In genomic region chr1:179955318-179955638, GRCh38 we compare ENCODE assay signal across 8 cellular contexts. TPM values are rescaled to one million over a fixed set of nuclear protein-coding genes. Genes with fewer than 3 reads are reported as not detected.
A peak's percentile ranks its signal among the peaks of the same experiment; 100 is the strongest.
DNase-seq lines count a peak whose midpoint lies in the region; ATAC-seq and TF ChIP-seq lines count a peak whose summit lies in the region.

No MANE protein-coding gene starts in this region.

- peak overlapping the region; percentile 83 to 89 (median 84) for H3K4me3 Mint-ChIP-seq in T-cell

- H3K36me3 Mint-ChIP-seq in T-cell: no peaks in the 10 kb centered on the region

- H3K9me3 ChIP-seq in DOHH2 (ENCODE audit: control insufficient read depth, insufficient read depth, low read length) (no peaks in the 10 kb centered on the region), psoas muscle (no peaks in the 10 kb centered on the region)

- H3K4me2 ChIP-seq in DOHH2 (ENCODE audit: low read length): peak overlapping the region; percentile 93

- DNase-seq in T-cell (no peak), foreskin fibroblast (peak in 1 of 2 donors; percentile 44), psoas muscle (no peak), posterior cingulate gyrus (no peak)

- H3K4me1 ChIP-seq in DOHH2 (ENCODE audit: control insufficient read depth, low read length) (peaks cover 57% of the 10 kb centered on the region), psoas muscle (peaks cover 24% of the 10 kb centered on the region)

- intact Hi-C loops in psoas muscle (cut with DNase I): loop anchor here (2.0 kb wide), 1 partner anchor 72 kb away; the partner anchor contains the start of gene TOR1AIP1 (in 2 of the 2)
- intact Hi-C loops in posterior cingulate gyrus (cut with DNase I): loop anchor here (2.0 kb wide), 1 partner anchor 200 kb away; the partner anchor contains the start of gene QSOX1

- H3K9me3 Mint-ChIP-seq in T-cell: no peaks in the 10 kb centered on the region

- H3K4me3 ChIP-seq in DOHH2 (ENCODE audit: low read length) (peak overlapping the region; percentile 96), foreskin fibroblast (ENCODE audit: low read depth in 1 of 2, low read length in 2 of 2) (peak overlapping the region; percentile 65 to 92), psoas muscle (peak overlapping the region; percentile 97)

- CTCF ChIA-PET in T-cell (lab: Charles Lee): interaction anchor here in 1 of 2 donors (0.9 kb wide), 2 partner anchors 87 to 145 kb away, joined by 3 to 5 read pairs; no protein-coding TSS in a partner anchor

- ATAC-seq in HG03159 (IDR thresholded peaks at IDR 0.05; ENCODE audit: unreplicated experiment) (peak; percentile 1), T-cell (replicated peaks in 1 of 4) (no peak), psoas muscle (peak; percentile 2 to 26 (median 22)), GM18519 (IDR thresholded peaks at IDR 0.05; ENCODE audit: low FRiP score, unreplicated experiment) (no peak), GM19324 (IDR thresholded peaks at IDR 0.05; ENCODE audit: low FRiP score, unreplicated experiment) (no peak)

- peaks cover 15% of the 10 kb centered on the region; the same call in 1 of the 2 replicates for H4K20me1 ChIP-seq in DOHH2 (ENCODE audit: control insufficient read depth, insufficient read depth, low read depth, low read length)

- WGBS in psoas muscle, 3 donors: 0 to 1% (median 1%) methylated on average over 9 of the region's 9 CpGs

- no peaks in the 10 kb centered on the region for H3K9me2 ChIP-seq in DOHH2 (replicated peaks; ENCODE audit: control insufficient read depth, low read length)

- H3F3A ChIP-seq in DOHH2 (ENCODE audit: control insufficient read depth, insufficient read depth): peaks cover 6% of the 10 kb centered on the region

- H3K36me3 ChIP-seq in DOHH2 (ENCODE audit: control insufficient read depth, low read length) (peaks cover 15% of the 10 kb centered on the region; the same call in 1 of the 2 replicates), psoas muscle (ENCODE audit: insufficient read depth in 1 of 2, low read depth in 1 of 2) (no peaks in the 10 kb centered on the region)

- peak overlapping the region; percentile 75 to 80 for H3K27ac Mint-ChIP-seq in T-cell

- POLR2A ChIA-PET in T-cell (lab: Charles Lee): interaction anchor here in 1 of 2 donors (0.6 to 2.0 kb wide), 3 partner anchors 23 to 519 kb away, joined by 3 to 22 read pairs (median 3); partner anchors contain the start of gene TOR1AIP1

- no peaks in the 10 kb centered on the region for H3K27me3 Mint-ChIP-seq in T-cell

- peaks cover 60% of the 10 kb centered on the region for H3K79me2 ChIP-seq in DOHH2 (ENCODE audit: control insufficient read depth, low read length)

- H3K27me3 ChIP-seq in DOHH2 (ENCODE audit: control insufficient read depth, low read length) (no peaks in the 10 kb centered on the region), psoas muscle (ENCODE audit: insufficient read depth in 3 of 3, low read length in 2 of 3) (no peaks in the 10 kb centered on the region)

- H3K4me1 Mint-ChIP-seq in T-cell: peaks cover 64 to 71% (median 65%) of the 10 kb centered on the region in 3 donors

- no peak for TF ChIP-seq CTCF in DOHH2 (IDR thresholded peaks at IDR 0.05; ENCODE audit: low read depth, low read length, poor library complexity, severe bottlenecking)
- TF ChIP-seq CTCF in foreskin fibroblast (IDR thresholded peaks at IDR 0.05; ENCODE audit: low read depth, low read length): no peak
- TF ChIP-seq CTCF in psoas muscle (IDR thresholded peaks at IDR 0.05): no peak

- H3K27ac ChIP-seq in DOHH2 (ENCODE audit: low read depth, low read length) (peak overlapping the region; percentile 78), psoas muscle (peak overlapping the region; percentile 99)

RNA-seq across cellular contexts. Expression of gene CEP350, which starts 0.7 kb away (rescaled TPM):
- total RNA-seq in T-cell (10 to 100 TPM; 62.1 to 81.3 (median 72.3) TPM), psoas muscle (10 to 100 TPM; 52.8 to 65.3 (median 61.0) TPM)
- polyA plus RNA-seq in psoas muscle: 10 to 100 TPM in 2 of 3 donors, 1 to 10 TPM in 1; 5.1 to 33.9 (median 11.1) TPM

Comparison
In these comparisons a context has a peak if more than half of its experiments do, and no peak if none do; other contexts are left out.
1. ATAC-seq: peak in HG03159 (single experiment) and psoas muscle (4 of 4); none in T-cell (0 of 4), GM18519 (single experiment) and GM19324 (single experiment).
2. Peak in every context shown above with its lines, with median percentiles within 50 percentile points of each other: H3K4me3 ChIP-seq.